ENCODE assay signal across 21 cellular contexts in genomic region chr13:70817571-70817970, GRCh38.
DNase-seq lines count a peak whose midpoint lies in the region; ATAC-seq, FAIRE-seq and TF ChIP-seq lines count a peak whose summit lies in the region.
"Had no signal": no experiment of that assay in that cellular context is flagged by ENCODE, and none has a peak within 500 bp of the region (broad histone marks: within the 10 kb centered on the region; RNA-seq: fewer than 3 reads in every experiment).

No MANE protein-coding gene starts in this region.

- no peak overlapping the region for H2BK15ac ChIP-seq in IMR-90 (ENCODE audit: low read depth, low read length)

- H3K79me1 ChIP-seq in IMR-90 (ENCODE audit: low read depth in 1 of 2, low read length in 2 of 2): no peaks in the 10 kb centered on the region

- WGBS in IMR-90 (ENCODE audit: extremely low coverage in 2 of 2, insufficient read length in 1 of 2), 2 experiments: no CpG with 5 or more reads among the region's 2 CpGs

- DNase-seq in IMR-90 (peak; percentile 41), amniotic stem cell (lab: John Stamatoyannopoulos, UW) (peak; percentile 18), dedifferentiated amniotic fluid mesenchymal stem cell (ENCODE audit: extremely low spot score) (peak; percentile 53), skeletal muscle cell (ENCODE audit: low read depth) (peak; percentile 14), NCI-H2107 (lab: John Stamatoyannopoulos, UW) (no peak), H54 (ENCODE audit: insufficient read length, low spot score) (no peak), lower lobe of right lung (no peak)
- DNase-seq: CD4-positive, CD25-positive, alpha-beta regulatory T cell; COR-L47; DMS 273 treated with DMSO at 0.1 percent for 48 hours; DMS79 treated with DMSO at 0.1 percent for 48 hours; H7; NCI-H1092; NCI-H1436 treated with DMSO at 0.1 percent for 48 hours; NCI-H2029; NCI-H345; NCI-H526 had no signal

- H3K27me3 ChIP-seq in IMR-90 (ENCODE audit: control insufficient read depth, insufficient read depth, low read length) (no peaks in the 10 kb centered on the region), lower lobe of right lung (ENCODE audit: low read depth) (no peaks in the 10 kb centered on the region)
- H3K27me3 ChIP-seq: SJSA1 had no signal

- CTCF ChIA-PET in IMR-90 (lab: Yijun Ruan, JAX): interaction anchor here (0.6 to 0.7 kb wide), 2 partner anchors 34 to 732 kb away, joined by 4 to 7 read pairs; no protein-coding TSS in a partner anchor

- BruUV-seq in IMR-90 (replicated peaks; lab: Mats Ljungman, UMichigan): no TSS peak

- H4K5ac ChIP-seq in IMR-90 (ENCODE audit: low read depth, low read length): no peak overlapping the region

- in situ Hi-C loops in IMR-90 (cut with MboI; ENCODE audit: low sequenced_read_pairs): no loop called here

- no peak overlapping the region for H3K4me3 ChIP-seq in IMR-90 (ENCODE audit: insufficient read depth, low read depth, low read length)
- H3K4me3 ChIP-seq in skeletal muscle cell (ENCODE audit: low read depth, low read length): no peak overlapping the region
- no peak overlapping the region for H3K4me3 ChIP-seq in lower lobe of right lung
- H3K4me3 ChIP-seq: GM12878, K562, SJSA1 had no signal

- no peak overlapping the region for H2AK5ac ChIP-seq in IMR-90 (ENCODE audit: low read depth, low read length)

- POLR2A ChIA-PET in IMR-90 (lab: Charles Lee; ENCODE audit: unreplicated experiment): no interaction called here

- no peak overlapping the region for H2BK120ac ChIP-seq in IMR-90 (ENCODE audit: low read depth, low read length)

- H3K4me1 ChIP-seq in IMR-90 (ENCODE audit: control insufficient read depth, insufficient read depth, low read length) (no peaks in the 10 kb centered on the region), lower lobe of right lung (no peaks in the 10 kb centered on the region)
- H3K4me1 ChIP-seq: SJSA1 had no signal

- no peak for TF ChIP-seq RAD21 in IMR-90 (IDR thresholded peaks at IDR 0.05; ENCODE audit: low read length)

- no peak for TF ChIP-seq CTCF in IMR-90 (conservative IDR thresholded peaks at IDR 0.05; ENCODE audit: low read depth, low read length)
- no peak for TF ChIP-seq CTCF in lower lobe of right lung (IDR thresholded peaks at IDR 0.05)

- H3K23ac ChIP-seq in IMR-90 (ENCODE audit: low read depth, low read length): no peak overlapping the region

- ATAC-seq in IMR-90 (ENCODE audit: low read depth) (no peak), lower lobe of right lung (no peak)
- ATAC-seq: GM12878, K562 had no signal

- no peak overlapping the region for H3K9ac ChIP-seq in IMR-90 (ENCODE audit: low read depth, low read length)

- dilution Hi-C loops in IMR-90 (cut with HindIII; ENCODE audit: low sequenced_read_pairs, unreplicated experiment): no loop called here

- no peaks in the 10 kb centered on the region for H4K20me1 ChIP-seq in IMR-90 (ENCODE audit: insufficient read depth, low read length)

- no peak overlapping the region for H2BK5ac ChIP-seq in IMR-90 (ENCODE audit: low read depth, low read length, poor library complexity, severe bottlenecking)

- H2AFZ ChIP-seq in IMR-90 (replicated peaks; ENCODE audit: low read length, poor library complexity): no peak overlapping the region

- H3K18ac ChIP-seq in IMR-90 (ENCODE audit: low read depth, low read length): no peak overlapping the region

- intact Hi-C loops in IMR-90 (cut with micrococcal nuclease) (no loop called here), lower lobe of right lung (cut with DNase I) (no loop called here)

- H3K9me1 ChIP-seq in IMR-90 (ENCODE audit: insufficient read depth, low read length): no peaks in the 10 kb centered on the region

- H3K4me2 ChIP-seq in IMR-90 (ENCODE audit: low read depth, low read length): no peak overlapping the region

- FAIRE-seq in H54 (lab: Jason Lieb, UNC): no peak
- FAIRE-seq: GM12878, K562, RCC 7860 had no signal

- no peak overlapping the region for H2AK9ac ChIP-seq in IMR-90 (replicated peaks; ENCODE audit: low read depth, low read length, poor library complexity)

- H3K14ac ChIP-seq in IMR-90 (replicated peaks; ENCODE audit: low read depth, low read length): no peak overlapping the region

- no peak overlapping the region for H3K56ac ChIP-seq in IMR-90 (ENCODE audit: extremely low read depth, insufficient read depth, low read length)

- H3K36me3 ChIP-seq in IMR-90 (ENCODE audit: control insufficient read depth, insufficient read depth, low read length) (no peaks in the 10 kb centered on the region), lower lobe of right lung (no peaks in the 10 kb centered on the region)
- H3K36me3 ChIP-seq: SJSA1 had no signal

- no peak overlapping the region for H2BK20ac ChIP-seq in IMR-90 (ENCODE audit: low read depth, low read length)

- TF ChIP-seq POLR2A in IMR-90 (IDR thresholded peaks at IDR 0.05; ENCODE audit: low read depth, low read length) (no peak), H54 (IDR thresholded peaks at IDR 0.05; ENCODE audit: low read depth, low read length) (no peak)

- no peak overlapping the region for H3K4ac ChIP-seq in IMR-90 (ENCODE audit: low read depth, low read length)

- H3K27ac ChIP-seq in IMR-90 (ENCODE audit: insufficient read depth, low read length) (no peak overlapping the region), lower lobe of right lung (no peak overlapping the region)
- H3K27ac ChIP-seq: SJSA1 had no signal

- H3K9me3 ChIP-seq in IMR-90 (ENCODE audit: control insufficient read depth, insufficient read depth, low read length) (no peaks in the 10 kb centered on the region), lower lobe of right lung (no peaks in the 10 kb centered on the region)
- H3K9me3 ChIP-seq: SJSA1 had no signal

- H4K8ac ChIP-seq in IMR-90 (ENCODE audit: low read depth in 2 of 2, low read length in 2 of 2): no peak overlapping the region

- no peak overlapping the region for H4K91ac ChIP-seq in IMR-90 (ENCODE audit: insufficient read depth, low read depth, low read length)

TF ChIP-seq in IMR-90, 13 proteins besides CTCF, POLR2A, EP300 and RAD21:
- TF ChIP-seq USF2 (IDR thresholded peaks at IDR 0.05; ENCODE audit: low read depth, low read length) (no peak), RCOR1 (IDR thresholded peaks at IDR 0.05; ENCODE audit: insufficient replicate concordance, low read length) (no peak), ELK1 (IDR thresholded peaks at IDR 0.05; ENCODE audit: borderline replicate concordance, low read depth, low read length) (no peak), SMC3 (IDR thresholded peaks at IDR 0.05; ENCODE audit: low read depth, low read length) (no peak), MAZ (IDR thresholded peaks at IDR 0.05; ENCODE audit: borderline replicate concordance, low read depth, low read length) (no peak), MXI1 (IDR thresholded peaks at IDR 0.05; ENCODE audit: borderline replicate concordance, low read depth, low read length) (no peak), RFX5 (IDR thresholded peaks at IDR 0.05; ENCODE audit: low read depth, low read length) (no peak), CEBPB (IDR thresholded peaks at IDR 0.05; ENCODE audit: low read depth, low read length) (no peak), BHLHE40 (IDR thresholded peaks at IDR 0.05; ENCODE audit: low read depth, low read length) (no peak), NFE2L2 (IDR thresholded peaks at IDR 0.05; ENCODE audit: low read depth, low read length) (no peak), MAFK (IDR thresholded peaks at IDR 0.05; ENCODE audit: low read depth, low read length) (no peak), CHD1 (IDR thresholded peaks at IDR 0.05; ENCODE audit: low read depth, low read length) (no peak), FOS (IDR thresholded peaks at IDR 0.05; ENCODE audit: low read depth, low read length) (no peak)

Comparison
In these comparisons a context has a peak if more than half of its experiments do, and no peak if none do; other contexts are left out.
1. DNase-seq: peak in IMR-90 (single experiment), amniotic stem cell (single experiment), dedifferentiated amniotic fluid mesenchymal stem cell (single experiment) and skeletal muscle cell (single experiment); none in NCI-H2107 (single experiment), H54 (single experiment) and lower lobe of right lung (single experiment).